10 cellular contexts compared by ENCODE assay signal in genomic region chr6:36754582-36755434, GRCh38. TPM values are rescaled to one million over a fixed set of nuclear protein-coding genes. Genes with fewer than 3 reads are reported as not detected.
DNase-seq lines count a peak whose midpoint lies in the region; ATAC-seq, FAIRE-seq and TF ChIP-seq lines count a peak whose summit lies in the region.
"Had no signal": no experiment of that assay in that cellular context is flagged by ENCODE, and none has a peak within 500 bp of the region (broad histone marks: within the 10 kb centered on the region; RNA-seq: fewer than 3 reads in every experiment).

No MANE protein-coding gene starts in this region.

- FAIRE-seq in GM12891 (lab: Jason Lieb, UNC): peak; percentile 33

- H3K27ac Mint-ChIP-seq in CD4-positive, alpha-beta memory T cell: peak overlapping the region; percentile 89 to 98 (median 97)
- peak overlapping the region; percentile 97 for H3K27ac Mint-ChIP-seq in activated B cell treated with CpG ODN at 0.5 μM for 24 hours
- H3K27ac Mint-ChIP-seq in memory B cell: peak overlapping the region; percentile 96

- TF ChIP-seq CTCF in activated B cell treated with CpG ODN at 0.5 μM for 24 hours (IDR thresholded peaks at IDR 0.05): no peak

- no peaks in the 10 kb centered on the region for H3K36me3 Mint-ChIP-seq in CD4-positive, alpha-beta memory T cell
- H3K36me3 Mint-ChIP-seq in activated B cell treated with CpG ODN at 0.5 μM for 24 hours (ENCODE audit: low read depth) (peaks cover 32% of the 10 kb centered on the region), memory B cell (peaks cover 32% of the 10 kb centered on the region)

- CTCF ChIA-PET in CD4-positive, alpha-beta memory T cell (lab: Charles Lee; ENCODE audit: partially characterized antibody): interaction anchor here (1.0 to 9.0 kb wide), 9 partner anchors 9 to 139 kb away, joined by 3 to 108 read pairs (median 6); no protein-coding TSS in a partner anchor
- CTCF ChIA-PET in activated B cell treated with CpG ODN at 0.5 μM for 24 hours (lab: Charles Lee): interaction anchor here (0.9 to 7.1 kb wide), 8 partner anchors 11 to 138 kb away, joined by 3 to 121 read pairs (median 6); partner anchors contain the start of gene CDKN1A

- H3K36me3 ChIP-seq in CD4-positive, alpha-beta memory T cell (ENCODE audit: insufficient read depth, low read length): no peaks in the 10 kb centered on the region

- no peak for ATAC-seq in activated B cell treated with CpG ODN at 0.5 μM for 24 hours (ENCODE audit: low read depth)
- ATAC-seq in memory B cell (ENCODE audit: low read depth): no peak
- ATAC-seq in GM21737 (IDR thresholded peaks at IDR 0.05; ENCODE audit: unreplicated experiment): no peak

- H3K9me3 Mint-ChIP-seq in CD4-positive, alpha-beta memory T cell: peaks cover 0 to 6% (median 0%) of the 10 kb centered on the region in 8 donors
- H3K9me3 Mint-ChIP-seq in activated B cell treated with CpG ODN at 0.5 μM for 24 hours (no peaks in the 10 kb centered on the region), memory B cell (no peaks in the 10 kb centered on the region)

- intact Hi-C loops in CD4-positive, alpha-beta memory T cell (cut with micrococcal nuclease): loop anchor here (5.0 kb wide), 2 partner anchors 33 to 313 kb away; partner anchors contain the start of genes KCTD20 and PXT1
- intact Hi-C loops in activated B cell treated with CpG ODN at 0.5 μM for 24 hours (cut with micrococcal nuclease): loop anchor here (1.0 to 5.0 kb wide), 2 partner anchors 28 to 313 kb away; partner anchors contain the start of genes KCTD20 and PXT1

- no peak overlapping the region for H3K4me3 ChIP-seq in CD4-positive, alpha-beta memory T cell (ENCODE audit: low read length in 2 of 2)

- no peaks in the 10 kb centered on the region for H3K9me3 ChIP-seq in CD4-positive, alpha-beta memory T cell (ENCODE audit: control insufficient read depth in 1 of 2, low read length in 2 of 2)

- H3K27me3 Mint-ChIP-seq in CD4-positive, alpha-beta memory T cell: no peaks in the 10 kb centered on the region
- H3K27me3 Mint-ChIP-seq in activated B cell treated with CpG ODN at 0.5 μM for 24 hours: no peaks in the 10 kb centered on the region
- H3K27me3 Mint-ChIP-seq in memory B cell: no peaks in the 10 kb centered on the region

- H3K27me3 ChIP-seq in CD4-positive, alpha-beta memory T cell (ENCODE audit: insufficient read depth, low read length): no peaks in the 10 kb centered on the region

- TF ChIP-seq POLR2A in GM12891 (IDR thresholded peaks at IDR 0.05; ENCODE audit: low read depth, low read length): no peak

- peak overlapping the region in 7 of 8 donors; percentile 65 to 85 (median 77) for H3K4me3 Mint-ChIP-seq in CD4-positive, alpha-beta memory T cell
- peak overlapping the region; percentile 90 for H3K4me3 Mint-ChIP-seq in activated B cell treated with CpG ODN at 0.5 μM for 24 hours
- H3K4me3 Mint-ChIP-seq in memory B cell: peak overlapping the region; percentile 92

- peak overlapping the region; percentile 76 for H3K27ac ChIP-seq in CD4-positive, alpha-beta memory T cell (ENCODE audit: low read depth, low read length)

- peaks cover 69% of the 10 kb centered on the region for H3K4me1 ChIP-seq in CD4-positive, alpha-beta memory T cell (ENCODE audit: insufficient read depth, low read length)

- POLR2A ChIA-PET in CD4-positive, alpha-beta memory T cell (lab: Charles Lee; ENCODE audit: partially characterized antibody): interaction anchor here (0.9 to 2.6 kb wide), 6 partner anchors 14 to 146 kb away, joined by 3 to 7 read pairs (median 4); partner anchors contain the start of gene CDKN1A
- POLR2A ChIA-PET in activated B cell treated with CpG ODN at 0.5 μM for 24 hours (lab: Charles Lee): interaction anchor here (0.6 to 9.9 kb wide), 21 partner anchors 9 to 599 kb away, joined by 3 to 226 read pairs (median 4); partner anchors contain the start of genes CDKN1A, FGD2, KCTD20 and SRSF3

- peaks cover 52 to 83% (median 67%) of the 10 kb centered on the region in 4 donors for H3K4me1 Mint-ChIP-seq in CD4-positive, alpha-beta memory T cell
- H3K4me1 Mint-ChIP-seq in activated B cell treated with CpG ODN at 0.5 μM for 24 hours (peaks cover 98% of the 10 kb centered on the region), memory B cell (peaks cover 58% of the 10 kb centered on the region)

- DNase-seq in CD4-positive, alpha-beta memory T cell: no peak
- no peak for DNase-seq in GM12891 (ENCODE audit: insufficient read length, low spot score)
- DNase-seq in activated B cell treated with CpG ODN at 0.5 μM for 24 hours: no peak
- DNase-seq in memory B cell (ENCODE audit: low spot score in 2 of 2): no peak
- no peak for DNase-seq in effector CD8-positive, alpha-beta T cell (lab: John Stamatoyannopoulos, UW)
- DNase-seq in germinal center (ENCODE audit: low spot score): no peak
- DNase-seq: KG1, retina had no signal

TF ChIP-seq in GM12891, 5 proteins besides CTCF, POLR2A, EP300 and RAD21:
- TF ChIP-seq POLR2AphosphoS5 (IDR thresholded peaks at IDR 0.05; ENCODE audit: low read depth, low read length) (no peak), SPI1 (IDR thresholded peaks at IDR 0.05; ENCODE audit: low read depth, low read length) (no peak), PAX5 (IDR thresholded peaks at IDR 0.05; ENCODE audit: insufficient read depth, low read length, severe bottlenecking) (no peak), POU2F2 (IDR thresholded peaks at IDR 0.05; ENCODE audit: low read depth, low read length) (no peak), TAF1 (IDR thresholded peaks at IDR 0.05; ENCODE audit: low read depth, low read length) (no peak)

RNA-seq across cellular contexts. Expression of gene RAB44, which starts 57.2 kb away (rescaled TPM):
- total RNA-seq in CD4-positive, alpha-beta memory T cell: not detected
- polyA plus RNA-seq in CD4-positive, alpha-beta memory T cell: not detected
- polyA plus RNA-seq in GM12891 (2012; ENCODE audit: low read depth, missing spikeins): 0.10 TPM
- 0.20 TPM in 1 of 2 replicates, not detected in the other for total RNA-seq in activated B cell treated with CpG ODN at 0.5 μM for 24 hours
- total RNA-seq: cerebellum had no signal
